Comparison of ENCODE assay signal across 24 cellular contexts in genomic region chr2:23418056-23418455, GRCh38. TPM values are rescaled to one million over a fixed set of nuclear protein-coding genes. Genes with fewer than 3 reads are reported as not detected.
DNase-seq lines count a peak whose midpoint lies in the region; ATAC-seq and TF ChIP-seq lines count a peak whose summit lies in the region.
"Had no signal": no experiment of that assay in that cellular context is flagged by ENCODE, and none has a peak within 500 bp of the region (broad histone marks: within the 10 kb centered on the region; RNA-seq: fewer than 3 reads in every experiment).

No MANE protein-coding gene starts in this region.

- no peaks in the 10 kb centered on the region for H3K9me2 ChIP-seq in hepatocyte (replicated peaks; ENCODE audit: insufficient read depth)

- H3K79me2 ChIP-seq in hepatocyte = no peaks in the 10 kb centered on the region

- H3K4me3 ChIP-seq in AG04450 (ENCODE audit: low read depth, low read length) = no peak overlapping the region
- peak overlapping the region; percentile 14 for H3K4me3 ChIP-seq in adipocyte (ENCODE audit: low read length)
- no peak overlapping the region for H3K4me3 ChIP-seq in muscle layer of colon (ENCODE audit: low read depth in 1 of 2, low read length in 2 of 2)
- no peak overlapping the region for H3K4me3 ChIP-seq in skeletal muscle satellite cell (ENCODE audit: low read length)
- no peak overlapping the region for H3K4me3 ChIP-seq in hepatocyte
- H3K4me3 ChIP-seq: gastrocnemius medialis, GM23338, pancreas, tibial nerve had no signal

- 76% methylated on average over 5 of the region's 5 CpGs for whole genome bisulfite sequencing in hepatocyte (ENCODE audit: low lambda C conversion rate, missing lambda C conversion rate)

- POLR2A ChIA-PET in AG04450 (lab: Yijun Ruan, JAX) = interaction anchor here (0.8 to 1.5 kb wide), 5 partner anchors 9 to 17 kb away, joined by 3 to 10 read pairs (median 4); no protein-coding TSS in a partner anchor

- H3K36me3 ChIP-seq in adipocyte (ENCODE audit: control insufficient read depth, insufficient read depth, low read length, severe bottlenecking) = no peaks in the 10 kb centered on the region
- no peaks in the 10 kb centered on the region for H3K36me3 ChIP-seq in muscle layer of colon (ENCODE audit: insufficient read depth, low read length)
- no peaks in the 10 kb centered on the region for H3K36me3 ChIP-seq in skeletal muscle satellite cell (ENCODE audit: insufficient read depth, low read length)
- H3K36me3 ChIP-seq in hepatocyte (replicated peaks; ENCODE audit: insufficient read depth, low read depth) = no peaks in the 10 kb centered on the region
- H3K36me3 ChIP-seq: gastrocnemius medialis, pancreas, tibial nerve had no signal

- no peaks in the 10 kb centered on the region for H4K20me1 ChIP-seq in hepatocyte (ENCODE audit: insufficient read depth, poor library complexity, severe bottlenecking)

- H3K4me1 ChIP-seq in adipocyte (ENCODE audit: control insufficient read depth, insufficient read depth, low read length) (peaks cover 71% of the 10 kb centered on the region), muscle layer of colon (ENCODE audit: insufficient read depth, low read length) (peaks cover 46% of the 10 kb centered on the region), skeletal muscle satellite cell (ENCODE audit: control insufficient read depth, insufficient read depth, low read length) (peaks cover 40% of the 10 kb centered on the region), hepatocyte (ENCODE audit: insufficient read depth) (peaks cover 8% of the 10 kb centered on the region)
- H3K4me1 ChIP-seq: pancreas had no signal

- CTCF ChIA-PET in AG04450 (lab: Charles Lee) = no interaction called here

- H3K4me2 ChIP-seq in skeletal muscle satellite cell (ENCODE audit: low read length) (peak overlapping the region; percentile 32), hepatocyte (no peak overlapping the region)
- H3K4me2 ChIP-seq: GM23338 had no signal

- TF ChIP-seq CTCF in AG04450 (IDR thresholded peaks at IDR 0.05; ENCODE audit: low read depth, low read length) (no peak), hepatocyte (IDR thresholded peaks at IDR 0.05; ENCODE audit: poor library complexity) (no peak)

- H3K27ac ChIP-seq in AG04450 (ENCODE audit: low read depth, low read length) = peak overlapping the region; percentile 89
- H3K27ac ChIP-seq in muscle layer of colon (ENCODE audit: low read depth, low read length) = peak overlapping the region; percentile 45
- H3K27ac ChIP-seq in hepatocyte = no peak overlapping the region
- H3K27ac ChIP-seq: pancreas had no signal

- no peak for ATAC-seq in HG02798 (IDR thresholded peaks at IDR 0.05; ENCODE audit: poor library complexity, unreplicated experiment)
- ATAC-seq: activated naive CD4-positive, alpha-beta T cell treated with anti-CD3 and anti-CD28 coated beads, Interleukin-2, amount 50 U/mL, for 72 hours; GM23338; HepG2; sciatic nerve had no signal

- DNase-seq in AG04450 (ENCODE audit: low read depth, low spot score) (no peak), adipocyte (ENCODE audit: low read depth) (no peak), hepatocyte (ENCODE audit: low spot score) (no peak), activated gamma-delta T cell treated with Interleukin-2 at 50 U/mL for 16 hours (no peak), inferior parietal cortex (ENCODE audit: extremely low spot score) (no peak)
- DNase-seq: activated CD4-positive, alpha-beta T cell treated with anti-CD3 and anti-CD28 coated beads for 1 hour; gastrocnemius medialis; NCI-H1092; NCI-H187 treated with DMSO at 0.1 percent for 48 hours; NCI-H345; OCI-M1; pancreas; Right ventricle myocardium superior; stimulated activated CD4-positive, alpha-beta T cell treated with anti-CD3 and anti-CD28 coated beads, Interleukin-1b, Interleukin-23, amount 100 ng/mL, for 48 hours; stimulated activated naive CD4-positive, alpha-beta T cell had no signal

- H3K27me3 ChIP-seq in AG04450 (ENCODE audit: control insufficient read depth, insufficient read depth, low read length) (peaks cover 2% of the 10 kb centered on the region), adipocyte (replicated peaks; ENCODE audit: control insufficient read depth, insufficient read depth, low read length) (no peaks in the 10 kb centered on the region), muscle layer of colon (ENCODE audit: control insufficient read depth in 1 of 2, insufficient read depth in 2 of 2, low read length in 2 of 2) (no peaks in the 10 kb centered on the region), skeletal muscle satellite cell (ENCODE audit: control insufficient read depth, insufficient read depth, low read length) (no peaks in the 10 kb centered on the region), hepatocyte (no peaks in the 10 kb centered on the region)
- H3K27me3 ChIP-seq: gastrocnemius medialis, pancreas, tibial nerve had no signal

- H3K9me3 ChIP-seq in AG04450 (ENCODE audit: control insufficient read depth, insufficient read depth, low read length) (peaks cover 2% of the 10 kb centered on the region; the same call in 1 of the 2 replicates), adipocyte (ENCODE audit: control insufficient read depth, low read length) (no peaks in the 10 kb centered on the region), muscle layer of colon (ENCODE audit: low read length) (no peaks in the 10 kb centered on the region), skeletal muscle satellite cell (replicated peaks; ENCODE audit: low read length) (no peaks in the 10 kb centered on the region), hepatocyte (ENCODE audit: low read depth) (no peaks in the 10 kb centered on the region)
- H3K9me3 ChIP-seq: gastrocnemius medialis, pancreas, tibial nerve had no signal

- peak overlapping the region; percentile 87 for H3K9ac ChIP-seq in adipocyte (ENCODE audit: low read length)
- H3K9ac ChIP-seq in muscle layer of colon (ENCODE audit: low read length) = no peak overlapping the region
- peak overlapping the region; percentile 37 for H3K9ac ChIP-seq in skeletal muscle satellite cell (ENCODE audit: low read depth, low read length)

- no peak overlapping the region for H2AFZ ChIP-seq in hepatocyte
- H2AFZ ChIP-seq: GM23338 had no signal

RNA-seq across cellular contexts. Expression of gene KLHL29, which starts 33.1 kb away (rescaled TPM):
- polyA plus RNA-seq in AG04450 (2011; rRNA removed) (3.6 and 4.9 TPM in 2 replicates), hepatocyte (9.7 and 9.9 TPM in 2 replicates)
- polyA minus RNA-seq in AG04450 (2011; rRNA and poly(A)+ RNA removed) = 4.4 and 5.4 TPM in 2 replicates
- 7.6 and 12.7 TPM in 2 replicates for total RNA-seq in skeletal muscle satellite cell (2012; rRNA removed)
- total RNA-seq in hepatocyte = 3.6 and 3.8 TPM in 2 replicates
- total RNA-seq: HepG2 had no signal
- polyA plus RNA-seq: CD14-positive monocyte had no signal
